In genomic region chr11:133515075-133515474, GRCh38 we compare ENCODE assay signal across 19 cellular contexts. TPM values are rescaled to one million over a fixed set of nuclear protein-coding genes. Genes with fewer than 3 reads are reported as not detected.
"Had no signal": no experiment of that assay in that cellular context is flagged by ENCODE, and none has a peak within 500 bp of the region (broad histone marks: within the 10 kb centered on the region; RNA-seq: fewer than 3 reads in every experiment).

No MANE protein-coding gene starts in this region.

- H3K27me3 Mint-ChIP-seq: activated CD4-positive, alpha-beta memory T cell treated with anti-CD3 and anti-CD28 coated beads for 36 hours; activated CD8-positive, alpha-beta memory T cell treated with anti-CD3 and anti-CD28 coated beads, Interleukin-2, amount 10 ng/mL, durations not matched to agents 7 days and 5 days had no signal

- H3K4me3 ChIP-seq: adrenal gland, cardiac muscle cell, dorsolateral prefrontal cortex, right atrium auricular region, tibial artery, vagina had no signal

- H3K9me3 Mint-ChIP-seq: activated CD4-positive, alpha-beta memory T cell treated with anti-CD3 and anti-CD28 coated beads for 36 hours had no signal

- H3K36me3 ChIP-seq: adrenal gland, cardiac muscle cell, right atrium auricular region, tibial artery, vagina had no signal

- H3K36me3 Mint-ChIP-seq: activated CD4-positive, alpha-beta memory T cell treated with anti-CD3 and anti-CD28 coated beads for 36 hours; activated CD8-positive, alpha-beta memory T cell treated with anti-CD3 and anti-CD28 coated beads, Interleukin-2, amount 10 ng/mL, durations not matched to agents 7 days and 5 days; naive thymus-derived CD8-positive, alpha-beta T cell had no signal

- H3K4me1 ChIP-seq: adrenal gland, tibial artery, vagina had no signal

- H3K9me3 ChIP-seq: adrenal gland, right atrium auricular region, tibial artery, vagina had no signal

- H3K4me3 Mint-ChIP-seq: activated CD4-positive, alpha-beta memory T cell treated with anti-CD3 and anti-CD28 coated beads for 36 hours; activated CD4-positive, alpha-beta T cell treated with anti-CD3 and anti-CD28 coated beads for 36 hours; activated CD8-positive, alpha-beta memory T cell treated with anti-CD3 and anti-CD28 coated beads, Interleukin-2, amount 10 ng/mL, durations not matched to agents 7 days and 5 days; naive thymus-derived CD8-positive, alpha-beta T cell had no signal

- H3K27ac ChIP-seq: adrenal gland, cardiac muscle cell, dorsolateral prefrontal cortex, right atrium auricular region, tibial artery, vagina had no signal

- ATAC-seq: activated CD4-positive, alpha-beta T cell treated with anti-CD3 and anti-CD28 coated beads for 36 hours; activated CD8-positive, alpha-beta memory T cell treated with anti-CD3 and anti-CD28 coated beads, Interleukin-2, amount 10 ng/mL, durations not matched to agents 7 days and 5 days; esophagus mucosa; naive thymus-derived CD8-positive, alpha-beta T cell had no signal

- H3K27ac Mint-ChIP-seq: activated CD4-positive, alpha-beta memory T cell treated with anti-CD3 and anti-CD28 coated beads for 36 hours; activated CD4-positive, alpha-beta T cell treated with anti-CD3 and anti-CD28 coated beads for 36 hours; activated CD8-positive, alpha-beta memory T cell treated with anti-CD3 and anti-CD28 coated beads, Interleukin-2, amount 10 ng/mL, durations not matched to agents 7 days and 5 days; naive thymus-derived CD8-positive, alpha-beta T cell; progenitor cell of endocrine pancreas had no signal

- H3K4me1 Mint-ChIP-seq: activated CD4-positive, alpha-beta T cell treated with anti-CD3 and anti-CD28 coated beads for 36 hours; activated CD8-positive, alpha-beta memory T cell treated with anti-CD3 and anti-CD28 coated beads, Interleukin-2, amount 10 ng/mL, durations not matched to agents 7 days and 5 days had no signal

- H3K27me3 ChIP-seq: adrenal gland, cardiac muscle cell, right atrium auricular region, tibial artery, vagina had no signal

- DNase-seq: activated CD4-positive, alpha-beta memory T cell treated with anti-CD3 and anti-CD28 coated beads for 36 hours; activated CD4-positive, alpha-beta T cell treated with anti-CD3 and anti-CD28 coated beads for 36 hours; activated CD8-positive, alpha-beta memory T cell treated with anti-CD3 and anti-CD28 coated beads, Interleukin-2, amount 10 ng/mL, durations not matched to agents 7 days and 5 days; activated naive CD4-positive, alpha-beta T cell treated with anti-CD3 and anti-CD28 coated beads, Interleukin-2, amount 50 U/mL, for 16 hours; activated T-cell treated with anti-CD3 and anti-CD28 coated beads, Interleukin-2, amount 50 U/mL, for 1 hour; adrenal gland; dorsolateral prefrontal cortex; hippocampal formation; mesenchymal stem cell; naive thymus-derived CD8-positive, alpha-beta T cell; occipital lobe; stimulated activated CD4-positive, alpha-beta T cell treated with anti-CD3 and anti-CD28 coated beads, Interleukin-2, amount 100 ng/mL, for 48 hours; stimulated activated naive CD4-positive, alpha-beta T cell; tibial artery had no signal

RNA-seq across cellular contexts. Expression of gene OPCML, which starts 17.2 kb away (rescaled TPM):
- total RNA-seq: activated CD4-positive, alpha-beta memory T cell treated with anti-CD3 and anti-CD28 coated beads for 36 hours; activated CD4-positive, alpha-beta T cell treated with anti-CD3 and anti-CD28 coated beads for 36 hours; activated CD8-positive, alpha-beta memory T cell treated with anti-CD3 and anti-CD28 coated beads, Interleukin-2, amount 10 ng/mL, durations not matched to agents 7 days and 5 days; esophagus mucosa; naive thymus-derived CD8-positive, alpha-beta T cell; vagina had no signal
- polyA plus RNA-seq: naive thymus-derived CD8-positive, alpha-beta T cell had no signal
